8 cellular contexts compared by ENCODE assay signal in genomic region chr5:107388111-107388861, GRCh38.
DNase-seq lines count a peak whose midpoint lies in the region; ATAC-seq and TF ChIP-seq lines count a peak whose summit lies in the region.

No MANE protein-coding gene starts in this region.

- in situ Hi-C loops in KBM-7 (cut with MboI; ENCODE audit: low pct_unique_long_range_greater_than_20kb, low sequenced_read_pairs): no loop called here

- peaks cover 18% of the 10 kb centered on the region for H3K4me1 Mint-ChIP-seq in activated naive CD8-positive, alpha-beta T cell treated with anti-CD3 and anti-CD28 coated beads, Interleukin-2, amount 10 ng/mL, durations not matched to agents 7 days and 5 days
- H3K4me1 Mint-ChIP-seq in mesothelial cell of epicardium: peaks cover 48% of the 10 kb centered on the region

- POLR2A ChIA-PET in activated naive CD8-positive, alpha-beta T cell treated with anti-CD3 and anti-CD28 coated beads, Interleukin-2, amount 10 ng/mL, durations not matched to agents 7 days and 5 days (lab: Charles Lee): no interaction called here

- peak overlapping the region; percentile 32 for H3K4me3 Mint-ChIP-seq in activated naive CD8-positive, alpha-beta T cell treated with anti-CD3 and anti-CD28 coated beads, Interleukin-2, amount 10 ng/mL, durations not matched to agents 7 days and 5 days
- H3K4me3 Mint-ChIP-seq in mesothelial cell of epicardium: peak overlapping the region; percentile 14

- H3K36me3 Mint-ChIP-seq in activated naive CD8-positive, alpha-beta T cell treated with anti-CD3 and anti-CD28 coated beads, Interleukin-2, amount 10 ng/mL, durations not matched to agents 7 days and 5 days: peaks cover 1% of the 10 kb centered on the region
- peaks cover 12% of the 10 kb centered on the region for H3K36me3 Mint-ChIP-seq in mesothelial cell of epicardium

- DNase-seq in GM04504 (ENCODE audit: low read depth) (peak; percentile 86), KBM-7 (peak; percentile 1), mesothelial cell of epicardium (ENCODE audit: low spot score in 2 of 2, unreplicated experiment in 2 of 2) (no peak), Ammon's horn (ENCODE audit: low spot score) (no peak), NCI-H2196 treated with DMSO at 0.1 percent for 48 hours (lab: John Stamatoyannopoulos, UW; ENCODE audit: unreplicated experiment) (no peak)
- no peak for DNase-seq in activated naive CD8-positive, alpha-beta T cell treated with anti-CD3 and anti-CD28 coated beads, Interleukin-2, amount 10 ng/mL, durations not matched to agents 7 days and 5 days
- DNase-seq in activated effector memory CD4-positive, alpha-beta T cell treated with Interleukin-2 at 50 U/mL for 16 hours: no peak

- no peak for TF ChIP-seq CTCF in mesothelial cell of epicardium (IDR thresholded peaks at IDR 0.05; ENCODE audit: unreplicated experiment)

- H3K27ac Mint-ChIP-seq in activated naive CD8-positive, alpha-beta T cell treated with anti-CD3 and anti-CD28 coated beads, Interleukin-2, amount 10 ng/mL, durations not matched to agents 7 days and 5 days: no peak overlapping the region
- peak overlapping the region; percentile 85 for H3K27ac Mint-ChIP-seq in mesothelial cell of epicardium

- H3K9me3 Mint-ChIP-seq in activated naive CD8-positive, alpha-beta T cell treated with anti-CD3 and anti-CD28 coated beads, Interleukin-2, amount 10 ng/mL, durations not matched to agents 7 days and 5 days: no peaks in the 10 kb centered on the region
- no peaks in the 10 kb centered on the region for H3K9me3 Mint-ChIP-seq in mesothelial cell of epicardium

- peak; percentile 54 for ATAC-seq in GM21717 (IDR thresholded peaks at IDR 0.05; ENCODE audit: unreplicated experiment)
- peak; percentile 35 for ATAC-seq in activated naive CD8-positive, alpha-beta T cell treated with anti-CD3 and anti-CD28 coated beads, Interleukin-2, amount 10 ng/mL, durations not matched to agents 7 days and 5 days (ENCODE audit: low read depth)

- H3K27me3 Mint-ChIP-seq in activated naive CD8-positive, alpha-beta T cell treated with anti-CD3 and anti-CD28 coated beads, Interleukin-2, amount 10 ng/mL, durations not matched to agents 7 days and 5 days: peaks cover 9% of the 10 kb centered on the region
- no peaks in the 10 kb centered on the region for H3K27me3 Mint-ChIP-seq in mesothelial cell of epicardium (ENCODE audit: low read depth)

Comparison
In these comparisons a context has a peak if more than half of its experiments do, and no peak if none do; other contexts are left out.
1. DNase-seq: peak in GM04504 (single experiment) and KBM-7 (single experiment); none in activated naive CD8-positive, alpha-beta T cell treated with anti-CD3 and anti-CD28 coated beads, Interleukin-2, amount 10 ng/mL, durations not matched to agents 7 days and 5 days (single experiment), mesothelial cell of epicardium (0 of 2), activated effector memory CD4-positive, alpha-beta T cell treated with Interleukin-2 at 50 U/mL for 16 hours (single experiment), Ammon's horn (single experiment) and NCI-H2196 treated with DMSO at 0.1 percent for 48 hours (single experiment).